Comparison of ENCODE assay signal across 8 cellular contexts in the genomic region with DNA sequence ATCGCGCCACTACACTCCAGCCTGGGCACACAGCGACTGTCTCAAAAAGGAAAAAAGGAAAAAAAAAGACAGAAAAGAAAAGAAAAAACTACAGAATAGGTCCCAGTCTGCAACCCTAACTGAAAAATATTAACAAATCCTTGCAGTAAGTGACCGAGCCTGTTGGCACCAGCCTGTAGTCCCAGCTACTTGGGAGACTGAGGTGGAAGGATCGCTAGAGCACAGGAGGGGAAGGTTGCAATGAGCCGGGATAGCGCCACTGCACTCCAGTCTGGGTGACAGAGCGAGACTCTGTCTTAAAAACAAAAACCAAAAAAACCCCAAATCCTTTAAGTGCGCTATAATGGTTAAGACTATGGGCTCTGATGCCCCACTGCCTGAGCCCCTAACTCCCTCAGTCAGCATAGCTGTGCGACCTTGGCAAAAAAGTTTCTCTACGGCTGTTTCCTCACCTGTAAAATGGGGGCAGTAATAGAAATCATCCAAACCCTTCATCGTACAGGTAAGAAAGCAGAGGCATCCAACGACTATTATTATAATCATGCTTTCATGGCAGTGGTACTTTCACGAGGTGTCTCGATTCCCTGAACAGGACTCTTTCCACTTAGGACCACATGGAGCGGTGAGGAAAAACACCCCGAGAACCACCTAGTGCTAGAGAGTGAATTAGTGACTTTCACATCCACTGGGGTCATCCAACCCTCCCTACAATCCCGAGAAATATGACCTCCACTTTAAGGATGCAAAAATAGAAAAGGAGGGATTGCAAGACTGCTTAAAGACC. TPM values are rescaled to one million over a fixed set of nuclear protein-coding genes. Genes with fewer than 3 reads are reported as not detected.
DNase-seq lines count a peak whose midpoint lies in the region; ATAC-seq, FAIRE-seq and TF ChIP-seq lines count a peak whose summit lies in the region.

No MANE protein-coding gene starts in this region.

- H3K27me3 ChIP-seq in GM23338 (ENCODE audit: insufficient read depth) (no peaks in the 10 kb centered on the region), WERI-Rb-1 (ENCODE audit: insufficient read depth, low read depth, severe bottlenecking) (no peaks in the 10 kb centered on the region), neutrophil (peaks cover 41% of the 10 kb centered on the region)

- no peaks in the 10 kb centered on the region for H4K20me1 ChIP-seq in GM23338 (replicated peaks; ENCODE audit: insufficient read depth)

- H3K9me3 Mint-ChIP-seq in GM23338 = no peaks in the 10 kb centered on the region

- H3K79me2 ChIP-seq in GM23338 (replicated peaks; ENCODE audit: insufficient read depth) = peaks cover 56% of the 10 kb centered on the region

- H3K4me3 Mint-ChIP-seq in GM23338 = peak overlapping the region; percentile 97

- H3K27ac ChIP-seq in GM23338 (ENCODE audit: low read depth) (peak overlapping the region; percentile 46), WERI-Rb-1 (peak overlapping the region; percentile 71), neutrophil (peak overlapping the region; percentile 68)

- ATAC-seq in GM23338 = peak; percentile 61
- no peak for ATAC-seq in HG03175 (IDR thresholded peaks at IDR 0.05; ENCODE audit: unreplicated experiment)

- peak overlapping the region; percentile 93 for H3K4me3 ChIP-seq in GM23338
- peak overlapping the region; percentile 99 for H3K4me3 ChIP-seq in WERI-Rb-1 (ENCODE audit: low read depth, low read length)
- peak overlapping the region; percentile 69 for H3K4me3 ChIP-seq in fibroblast of mammary gland (ENCODE audit: control insufficient read depth, low read depth, low read length)
- peak overlapping the region; percentile 90 to 99 for H3K4me3 ChIP-seq in neutrophil (ENCODE audit: low read depth in 1 of 2, low read length in 1 of 2)

- peaks cover 11% of the 10 kb centered on the region; the same call in 1 of the 2 replicates for H3K36me3 ChIP-seq in GM23338 (ENCODE audit: insufficient read depth)
- H3K36me3 ChIP-seq in WERI-Rb-1 = peaks cover 9% of the 10 kb centered on the region
- H3K36me3 ChIP-seq in neutrophil = peaks cover 10% of the 10 kb centered on the region

- DNase-seq in ACHN (peak; percentile 29), GM23338 (ENCODE audit: low spot score) (no peak), WERI-Rb-1 (no peak), fibroblast of mammary gland (ENCODE audit: low read depth) (peak; percentile 36), ecto neural progenitor cell (ENCODE audit: low spot score) (no peak), HTR-8/SVneo (ENCODE audit: insufficient read length, low spot score) (no peak)

- TF ChIP-seq CTCF in GM23338 (conservative IDR thresholded peaks at IDR 0.05; ENCODE audit: low read depth in 2 of 2) (no peak), WERI-Rb-1 (IDR thresholded peaks at IDR 0.05; ENCODE audit: low read depth, low read length) (no peak), fibroblast of mammary gland (conservative IDR thresholded peaks at IDR 0.05; ENCODE audit: control insufficient read depth, insufficient read depth, low read depth, low read length) (no peak), neutrophil (IDR thresholded peaks at IDR 0.05) (no peak)

- H3K4me2 ChIP-seq in GM23338 = peak overlapping the region; percentile 95

- H3K4me1 ChIP-seq in GM23338 (ENCODE audit: insufficient read depth) (peaks cover 31% of the 10 kb centered on the region), neutrophil (ENCODE audit: control insufficient read depth in 1 of 2, insufficient read depth in 1 of 2, low read depth in 1 of 2, low read length in 1 of 2) (peaks cover 9 to 17% of the 10 kb centered on the region in 2 experiments)

- H3K4me1 Mint-ChIP-seq in GM23338 = peaks cover 29% of the 10 kb centered on the region

- peak overlapping the region; percentile 97 for H3K27ac Mint-ChIP-seq in GM23338

- H3K9me3 ChIP-seq in WERI-Rb-1 (ENCODE audit: severe bottlenecking) = no peaks in the 10 kb centered on the region
- H3K9me3 ChIP-seq in neutrophil = no peaks in the 10 kb centered on the region

- no peaks in the 10 kb centered on the region; the same call in 1 of the 2 replicates for H3F3A ChIP-seq in GM23338 (replicated peaks; ENCODE audit: low read depth)

- H2AFZ ChIP-seq in GM23338 = no peak overlapping the region

- peaks cover 25% of the 10 kb centered on the region for H3K36me3 Mint-ChIP-seq in GM23338 (ENCODE audit: low read depth)

- H3K9me2 ChIP-seq in GM23338 (ENCODE audit: insufficient read depth) = no peaks in the 10 kb centered on the region

- FAIRE-seq in HTR-8/SVneo (lab: Jason Lieb, UNC) = no peak

- H3K27me3 Mint-ChIP-seq in GM23338 (ENCODE audit: insufficient read depth, low read depth, poor library complexity) = peaks cover 8% of the 10 kb centered on the region

- in situ Hi-C loops in ACHN (cut with HindIII; ENCODE audit: low pct_ligation_motif_present, low pct_unique_long_range_greater_than_20kb, low sequenced_read_pairs) = no loop called here

TF ChIP-seq in GM23338, 12 proteins besides CTCF, POLR2A, EP300 and RAD21 (continues in another document):
- TF ChIP-seq ZNF462 (CRISPR knock-in tag; IDR thresholded peaks at IDR 0.05) (no peak), CREB1 (CRISPR knock-in tag; IDR thresholded peaks at IDR 0.05; ENCODE audit: low read depth) (no peak), EZH2phosphoT487 (IDR thresholded peaks at IDR 0.05; ENCODE audit: unreplicated experiment) (no peak), ZNF331 (CRISPR knock-in tag; IDR thresholded peaks at IDR 0.05; ENCODE audit: low read depth) (no peak), STAT1 (IDR thresholded peaks at IDR 0.05; ENCODE audit: unreplicated experiment) (no peak), ZNF114 (CRISPR knock-in tag; IDR thresholded peaks at IDR 0.05) (no peak)

RNA-seq across cellular contexts. Expression of gene TOMM7, which starts 0.8 kb away (rescaled TPM):
- 131 and 164 TPM in 2 replicates for total RNA-seq in GM23338 (2014; rRNA removed; shearing (Covaris generic))
- polyA plus RNA-seq in GM23338 (2016; fragmentation: Nextera tagmentation; extraction: Ambion mirVana) = 791 and 920 TPM in 2 replicates

Comparison
In these comparisons a context has a peak if more than half of its experiments do, and no peak if none do; other contexts are left out.
1. DNase-seq: peak in ACHN (single experiment) and fibroblast of mammary gland (single experiment); none in GM23338 (single experiment), WERI-Rb-1 (single experiment), ecto neural progenitor cell (single experiment) and HTR-8/SVneo (single experiment).
2. Peak in every context shown above with its lines, with median percentiles within 50 percentile points of each other: H3K27ac ChIP-seq and H3K4me3 ChIP-seq.